8 cellular contexts compared by ENCODE assay signal in the genomic region with DNA sequence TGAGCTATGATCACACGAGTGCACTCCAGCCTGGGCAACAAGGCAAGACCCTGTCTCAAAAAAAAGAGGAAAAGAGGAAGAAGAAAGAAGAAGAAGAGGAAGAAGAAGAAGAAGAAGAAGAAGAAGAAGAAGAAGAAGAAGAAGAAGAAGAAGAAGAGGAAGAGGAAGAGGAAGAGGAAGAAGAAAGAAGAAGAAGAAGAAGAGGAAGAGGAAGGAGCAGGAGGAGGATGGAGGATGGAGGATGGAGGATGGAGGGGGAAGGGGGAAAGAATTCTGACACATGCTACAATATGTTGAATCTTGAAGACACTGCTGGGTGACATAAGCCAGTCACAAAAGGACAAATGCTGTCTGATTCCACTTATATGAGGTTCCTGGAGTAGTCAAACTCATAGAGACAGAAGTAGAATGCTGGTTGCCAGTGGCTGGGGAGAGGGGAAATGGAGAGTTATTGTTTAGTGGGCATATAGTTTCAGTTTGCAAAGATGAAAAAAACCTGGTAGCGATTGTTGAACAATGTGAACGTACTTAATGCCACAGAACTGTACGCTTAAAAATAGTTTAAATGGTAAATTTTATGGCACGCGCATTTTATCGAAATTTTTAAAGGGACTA. TPM values are rescaled to one million over a fixed set of nuclear protein-coding genes. Genes with fewer than 3 reads are reported as not detected.
DNase-seq lines count a peak whose midpoint lies in the region; ATAC-seq, FAIRE-seq and TF ChIP-seq lines count a peak whose summit lies in the region.

No MANE protein-coding gene starts in this region.

- H3K36me3 ChIP-seq in naive thymus-derived CD4-positive, alpha-beta T cell (ENCODE audit: control insufficient read depth in 2 of 3, insufficient read depth in 3 of 3, low read length in 3 of 3): no peaks in the 10 kb centered on the region

- H3K27ac ChIP-seq in naive thymus-derived CD4-positive, alpha-beta T cell (ENCODE audit: low read depth, low read length): peak overlapping the region; percentile 67

- intact Hi-C loops in activated T-helper 1 cell treated with anti-CD3 and anti-CD28 coated beads, Interleukin-12 subunit alpha, Interleukin-12 subunit beta, Interleukin-2, Interleukin-4 antibody, amounts not matched to agents 30 ng/mL and 10 ng/mL and 1 ng/mL, durations not matched to agents 14 hours and 24 hours and 36 hours (cut with micrococcal nuclease): loop anchor here (1.0 kb wide), 6 partner anchors 16 to 212 kb away; a partner anchor contains a TSS
- intact Hi-C loops in naive thymus-derived CD4-positive, alpha-beta T cell (cut with micrococcal nuclease): loop anchor here (1.0 to 2.0 kb wide), 7 partner anchors 16 to 111 kb away; a partner anchor contains a TSS

- peak overlapping the region; percentile 60 for H3K4me3 Mint-ChIP-seq in activated T-helper 1 cell treated with anti-CD3 and anti-CD28 coated beads, Interleukin-12 subunit alpha, Interleukin-12 subunit beta, Interleukin-2, Interleukin-4 antibody, amounts not matched to agents 30 ng/mL and 10 ng/mL and 1 ng/mL, durations not matched to agents 14 hours and 24 hours and 36 hours
- peak overlapping the region; percentile 76 to 94 (median 90) for H3K4me3 Mint-ChIP-seq in naive thymus-derived CD4-positive, alpha-beta T cell

- no peaks in the 10 kb centered on the region for H3K9me3 ChIP-seq in naive thymus-derived CD4-positive, alpha-beta T cell (ENCODE audit: control insufficient read depth in 2 of 3, low read length in 3 of 3)

- ATAC-seq in HG02678 (IDR thresholded peaks at IDR 0.05; ENCODE audit: unreplicated experiment): peak; percentile 39
- ATAC-seq in naive thymus-derived CD4-positive, alpha-beta T cell: peak; percentile 46

- H3K4me3 ChIP-seq in GM12864 (ENCODE audit: low read depth, low read length): peak overlapping the region; percentile 50
- peak overlapping the region; percentile 64 for H3K4me3 ChIP-seq in naive thymus-derived CD4-positive, alpha-beta T cell (ENCODE audit: low read length)

- no peak for DNase-seq in GM12864 (ENCODE audit: low read depth)
- no peak for DNase-seq in activated T-helper 1 cell treated with anti-CD3 and anti-CD28 coated beads, Interleukin-12 subunit alpha, Interleukin-12 subunit beta, Interleukin-2, Interleukin-4 antibody, amounts not matched to agents 30 ng/mL and 10 ng/mL and 1 ng/mL, durations not matched to agents 14 hours and 24 hours and 36 hours (ENCODE audit: low spot score)
- DNase-seq in naive thymus-derived CD4-positive, alpha-beta T cell: peak in 1 of 9 donors; percentile 9
- no peak for DNase-seq in dermis blood vessel endothelial cell
- DNase-seq in DMS79 treated with DMSO at 0.1 percent for 48 hours (lab: John Stamatoyannopoulos, UW): no peak
- no peak for DNase-seq in RCC 7860 (ENCODE audit: low spot score)
- no peak for DNase-seq in H54 (ENCODE audit: insufficient read length, low spot score)

- H3K27ac Mint-ChIP-seq in activated T-helper 1 cell treated with anti-CD3 and anti-CD28 coated beads, Interleukin-12 subunit alpha, Interleukin-12 subunit beta, Interleukin-2, Interleukin-4 antibody, amounts not matched to agents 30 ng/mL and 10 ng/mL and 1 ng/mL, durations not matched to agents 14 hours and 24 hours and 36 hours: peak overlapping the region; percentile 33
- H3K27ac Mint-ChIP-seq in naive thymus-derived CD4-positive, alpha-beta T cell: peak overlapping the region; percentile 41 to 99 (median 85)

- H3K27me3 ChIP-seq in naive thymus-derived CD4-positive, alpha-beta T cell (ENCODE audit: control insufficient read depth in 2 of 2, insufficient read depth in 2 of 2, low read length in 2 of 2): no peaks in the 10 kb centered on the region

- peaks cover 2% of the 10 kb centered on the region for H3K36me3 Mint-ChIP-seq in activated T-helper 1 cell treated with anti-CD3 and anti-CD28 coated beads, Interleukin-12 subunit alpha, Interleukin-12 subunit beta, Interleukin-2, Interleukin-4 antibody, amounts not matched to agents 30 ng/mL and 10 ng/mL and 1 ng/mL, durations not matched to agents 14 hours and 24 hours and 36 hours (ENCODE audit: low read depth)
- peaks cover 0 to 4% (median 0%) of the 10 kb centered on the region in 5 donors for H3K36me3 Mint-ChIP-seq in naive thymus-derived CD4-positive, alpha-beta T cell

- H3K27me3 Mint-ChIP-seq in activated T-helper 1 cell treated with anti-CD3 and anti-CD28 coated beads, Interleukin-12 subunit alpha, Interleukin-12 subunit beta, Interleukin-2, Interleukin-4 antibody, amounts not matched to agents 30 ng/mL and 10 ng/mL and 1 ng/mL, durations not matched to agents 14 hours and 24 hours and 36 hours (ENCODE audit: insufficient read depth): peaks cover 20% of the 10 kb centered on the region
- H3K27me3 Mint-ChIP-seq in naive thymus-derived CD4-positive, alpha-beta T cell: peaks cover 0 to 23% (median 14%) of the 10 kb centered on the region in 5 donors

- CTCF ChIA-PET in naive thymus-derived CD4-positive, alpha-beta T cell (lab: Charles Lee): interaction anchor here (0.7 to 3.9 kb wide), 6 partner anchors 9 to 84 kb away, joined by 3 to 16 read pairs (median 4); a partner anchor contains a TSS

- TF ChIP-seq POLR2A in H54 (IDR thresholded peaks at IDR 0.05; ENCODE audit: low read depth, low read length): no peak

- peaks cover 34% of the 10 kb centered on the region for H3K4me1 Mint-ChIP-seq in activated T-helper 1 cell treated with anti-CD3 and anti-CD28 coated beads, Interleukin-12 subunit alpha, Interleukin-12 subunit beta, Interleukin-2, Interleukin-4 antibody, amounts not matched to agents 30 ng/mL and 10 ng/mL and 1 ng/mL, durations not matched to agents 14 hours and 24 hours and 36 hours (ENCODE audit: low read depth)
- H3K4me1 Mint-ChIP-seq in naive thymus-derived CD4-positive, alpha-beta T cell: peaks cover 23 to 43% (median 36%) of the 10 kb centered on the region in 7 donors

- no peak for TF ChIP-seq CTCF in GM12864 (IDR thresholded peaks at IDR 0.05; ENCODE audit: low read depth, low read length, missing control alignments)

- peaks cover 0 to 6% of the 10 kb centered on the region in 2 donors for H3K4me1 ChIP-seq in naive thymus-derived CD4-positive, alpha-beta T cell (ENCODE audit: control insufficient read depth in 2 of 2, insufficient read depth in 2 of 2, low read length in 2 of 2)

- no peak for FAIRE-seq in RCC 7860 (lab: Jason Lieb, UNC)
- FAIRE-seq in H54 (lab: Jason Lieb, UNC): no peak

- H3K9me3 Mint-ChIP-seq in activated T-helper 1 cell treated with anti-CD3 and anti-CD28 coated beads, Interleukin-12 subunit alpha, Interleukin-12 subunit beta, Interleukin-2, Interleukin-4 antibody, amounts not matched to agents 30 ng/mL and 10 ng/mL and 1 ng/mL, durations not matched to agents 14 hours and 24 hours and 36 hours: no peaks in the 10 kb centered on the region
- no peaks in the 10 kb centered on the region for H3K9me3 Mint-ChIP-seq in naive thymus-derived CD4-positive, alpha-beta T cell

- POLR2A ChIA-PET in naive thymus-derived CD4-positive, alpha-beta T cell (lab: Charles Lee): interaction anchor here (0.6 to 1.2 kb wide), 3 partner anchors 31 to 49 kb away, joined by 3 to 4 read pairs (median 3); a partner anchor contains a TSS

RNA-seq across cellular contexts. Expression of a gene that starts 47.3 kb away (rescaled TPM):
- 57.2 and 66.9 TPM in 2 replicates for total RNA-seq in activated T-helper 1 cell treated with anti-CD3 and anti-CD28 coated beads, Interleukin-12 subunit alpha, Interleukin-12 subunit beta, Interleukin-2, Interleukin-4 antibody, amounts not matched to agents 30 ng/mL and 10 ng/mL and 1 ng/mL, durations not matched to agents 14 hours and 24 hours and 36 hours
- 10 to 100 TPM in 4 of 5 experiments, 1 to 10 TPM in 1; 9.5 to 47.3 (median 18.5) TPM for total RNA-seq in naive thymus-derived CD4-positive, alpha-beta T cell
- polyA plus RNA-seq in naive thymus-derived CD4-positive, alpha-beta T cell: 10 to 100 TPM; 31.6 to 52.7 TPM
- 13.7 and 20.3 TPM in 2 replicates for total RNA-seq in dermis blood vessel endothelial cell
